Comparison of ENCODE assay signal across 1 cellular context in the genomic region with DNA sequence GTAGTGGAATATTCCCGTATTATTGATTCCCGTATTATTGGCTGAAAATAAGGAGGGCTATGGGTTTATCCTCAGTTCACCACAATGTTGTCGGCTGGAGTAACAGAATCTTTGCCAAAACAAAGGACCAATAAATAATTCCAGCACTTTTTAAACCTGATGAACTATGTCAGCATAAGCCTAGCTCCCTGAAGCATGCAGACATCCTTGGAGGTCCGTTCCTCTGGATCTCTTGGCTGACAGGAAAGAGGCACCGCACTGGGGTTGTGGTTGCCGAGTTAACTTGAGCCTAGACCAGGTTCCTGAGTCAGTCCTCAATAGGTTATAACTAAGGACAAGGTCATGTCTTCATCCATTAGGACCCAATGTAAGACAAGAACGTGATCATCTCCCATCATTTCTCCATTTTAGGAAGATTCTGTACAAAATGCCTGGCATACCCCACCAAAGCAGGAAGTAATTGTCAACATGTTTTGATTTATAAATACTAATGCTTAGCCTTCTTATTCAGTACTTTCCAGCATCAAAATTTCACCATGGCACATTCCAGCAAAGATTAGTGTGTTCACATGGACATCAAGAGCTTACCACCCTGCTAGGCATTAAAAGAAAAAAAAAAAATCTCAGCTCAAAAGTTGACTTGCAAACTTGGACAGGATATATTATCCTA.
TF ChIP-seq lines count a peak whose summit lies in the region.

No MANE protein-coding gene starts in this region.

TF ChIP-seq in IMR-90, 13 proteins besides CTCF, POLR2A, EP300 and RAD21:
- no peak for TF ChIP-seq MXI1 (IDR thresholded peaks at IDR 0.05; ENCODE audit: borderline replicate concordance, low read depth, low read length)
- TF ChIP-seq RCOR1 (IDR thresholded peaks at IDR 0.05; ENCODE audit: insufficient replicate concordance, low read length), result no peak
- TF ChIP-seq CEBPB (IDR thresholded peaks at IDR 0.05; ENCODE audit: low read depth, low read length), result no peak
- TF ChIP-seq FOS (IDR thresholded peaks at IDR 0.05; ENCODE audit: low read depth, low read length), result no peak
- TF ChIP-seq RFX5 (IDR thresholded peaks at IDR 0.05; ENCODE audit: low read depth, low read length), result no peak
- TF ChIP-seq, protein P1, sequence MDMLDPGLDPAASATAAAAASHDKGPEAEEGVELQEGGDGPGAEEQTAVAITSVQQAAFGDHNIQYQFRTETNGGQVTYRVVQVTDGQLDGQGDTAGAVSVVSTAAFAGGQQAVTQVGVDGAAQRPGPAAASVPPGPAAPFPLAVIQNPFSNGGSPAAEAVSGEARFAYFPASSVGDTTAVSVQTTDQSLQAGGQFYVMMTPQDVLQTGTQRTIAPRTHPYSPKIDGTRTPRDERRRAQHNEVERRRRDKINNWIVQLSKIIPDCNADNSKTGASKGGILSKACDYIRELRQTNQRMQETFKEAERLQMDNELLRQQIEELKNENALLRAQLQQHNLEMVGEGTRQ (IDR thresholded peaks at IDR 0.05; ENCODE audit: low read depth, low read length), result no peak
- TF ChIP-seq CHD1 (IDR thresholded peaks at IDR 0.05; ENCODE audit: low read depth, low read length), result no peak
- TF ChIP-seq, protein P2, sequence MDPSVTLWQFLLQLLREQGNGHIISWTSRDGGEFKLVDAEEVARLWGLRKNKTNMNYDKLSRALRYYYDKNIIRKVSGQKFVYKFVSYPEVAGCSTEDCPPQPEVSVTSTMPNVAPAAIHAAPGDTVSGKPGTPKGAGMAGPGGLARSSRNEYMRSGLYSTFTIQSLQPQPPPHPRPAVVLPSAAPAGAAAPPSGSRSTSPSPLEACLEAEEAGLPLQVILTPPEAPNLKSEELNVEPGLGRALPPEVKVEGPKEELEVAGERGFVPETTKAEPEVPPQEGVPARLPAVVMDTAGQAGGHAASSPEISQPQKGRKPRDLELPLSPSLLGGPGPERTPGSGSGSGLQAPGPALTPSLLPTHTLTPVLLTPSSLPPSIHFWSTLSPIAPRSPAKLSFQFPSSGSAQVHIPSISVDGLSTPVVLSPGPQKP (IDR thresholded peaks at IDR 0.05; ENCODE audit: borderline replicate concordance, low read depth, low read length), result no peak
- no peak for TF ChIP-seq NFE2L2 (IDR thresholded peaks at IDR 0.05; ENCODE audit: low read depth, low read length)
TF ChIP-seq in IMR-90: peak in this region for 0.
